In genomic region chr10:74825371-74826141, GRCh38 we compare ENCODE assay signal across 8 cellular contexts. TPM values are rescaled to one million over a fixed set of nuclear protein-coding genes. Genes with fewer than 3 reads are reported as not detected.
A peak's percentile ranks its signal among the peaks of the same experiment; 100 is the strongest.
DNase-seq lines count a peak whose midpoint lies in the region; ATAC-seq and TF ChIP-seq lines count a peak whose summit lies in the region.

No MANE protein-coding gene starts in this region.

- H3K9me3 ChIP-seq in BLaER1 (no peaks in the 10 kb centered on the region), neural cell (ENCODE audit: low read length) (no peaks in the 10 kb centered on the region), upper lobe of right lung (no peaks in the 10 kb centered on the region)

- peak; percentile 55 for TF ChIP-seq RAD21 in neural cell (conservative IDR thresholded peaks at IDR 0.05)

- no peaks in the 10 kb centered on the region for H3K27me3 Mint-ChIP-seq in activated T-cell treated with anti-CD3 and anti-CD28 coated beads, Interleukin-2, amount 50 U/mL, for 72 hours (ENCODE audit: low read depth)

- H3K36me3 ChIP-seq in BLaER1: peaks cover 5% of the 10 kb centered on the region; the same call in 1 of the 2 replicates
- H3K36me3 ChIP-seq in neural cell (ENCODE audit: insufficient read depth, low read length): no peaks in the 10 kb centered on the region
- no peaks in the 10 kb centered on the region for H3K36me3 ChIP-seq in upper lobe of right lung

- DNase-seq in NCI-H1092 (lab: John Stamatoyannopoulos, UW): peak; percentile 20
- peak; percentile 66 to 69 for DNase-seq in activated T-cell treated with anti-CD3 and anti-CD28 coated beads, Interleukin-2, amount 50 U/mL, for 72 hours
- DNase-seq in fibroblast of mammary gland (ENCODE audit: low read depth): no peak
- no peak for DNase-seq in upper lobe of right lung
- DNase-seq in NCI-H1048 (lab: John Stamatoyannopoulos, UW): no peak

- TF ChIP-seq CTCF in fibroblast of mammary gland (conservative IDR thresholded peaks at IDR 0.05; ENCODE audit: control insufficient read depth, insufficient read depth, low read depth, low read length) (no peak), neural cell (IDR thresholded peaks at IDR 0.05; ENCODE audit: poor library complexity, severe bottlenecking) (no peak), upper lobe of right lung (IDR thresholded peaks at IDR 0.05) (no peak)

- H4K20me1 ChIP-seq in BLaER1 (peaks cover 14% of the 10 kb centered on the region), neural cell (ENCODE audit: insufficient read depth) (no peaks in the 10 kb centered on the region)

- peaks cover 31% of the 10 kb centered on the region for H3K79me2 ChIP-seq in neural cell (replicated peaks; ENCODE audit: insufficient read depth, low read length)

- no peaks in the 10 kb centered on the region for H3K9me2 ChIP-seq in neural cell (ENCODE audit: insufficient read depth, low read length)

- ATAC-seq in GM19397 (IDR thresholded peaks at IDR 0.05; ENCODE audit: unreplicated experiment): peak; percentile 5
- peak; percentile 1 to 2 for ATAC-seq in activated T-cell treated with anti-CD3 and anti-CD28 coated beads, Interleukin-2, amount 50 U/mL, for 72 hours (replicated peaks in 1 of 2)
- peak; percentile 27 for ATAC-seq in upper lobe of right lung

- peak overlapping the region; percentile 95 for H3K4me2 ChIP-seq in BLaER1
- no peak overlapping the region for H3K4me2 ChIP-seq in neural cell (ENCODE audit: low read length)

- H3K36me3 Mint-ChIP-seq in activated T-cell treated with anti-CD3 and anti-CD28 coated beads, Interleukin-2, amount 50 U/mL, for 72 hours (ENCODE audit: insufficient read depth in 2 of 2): peaks cover 0 to 4% of the 10 kb centered on the region in 2 donors

- H3K27ac Mint-ChIP-seq in activated T-cell treated with anti-CD3 and anti-CD28 coated beads, Interleukin-2, amount 50 U/mL, for 72 hours: peak overlapping the region; percentile 93

- peaks cover 38% of the 10 kb centered on the region for H3K4me1 ChIP-seq in BLaER1
- H3K4me1 ChIP-seq in upper lobe of right lung: peaks cover 47% of the 10 kb centered on the region

- H3K9me3 Mint-ChIP-seq in activated T-cell treated with anti-CD3 and anti-CD28 coated beads, Interleukin-2, amount 50 U/mL, for 72 hours: no peaks in the 10 kb centered on the region

- H3K4me3 ChIP-seq in BLaER1 (peak overlapping the region; percentile 91), fibroblast of mammary gland (ENCODE audit: control insufficient read depth, low read depth, low read length) (peak overlapping the region; percentile 79), neural cell (ENCODE audit: low read length) (peak overlapping the region; percentile 98), upper lobe of right lung (peak overlapping the region; percentile 87)

- peaks cover 54% of the 10 kb centered on the region for H3K4me1 Mint-ChIP-seq in activated T-cell treated with anti-CD3 and anti-CD28 coated beads, Interleukin-2, amount 50 U/mL, for 72 hours (ENCODE audit: low read depth)

- intact Hi-C loops in upper lobe of right lung (cut with DNase I): no loop called here

- peak overlapping the region; percentile 85 for H3K9ac ChIP-seq in BLaER1
- H3K9ac ChIP-seq in neural cell (ENCODE audit: low read length): peak overlapping the region; percentile 96

- H3K27ac ChIP-seq in BLaER1 (peak overlapping the region; percentile 91), neural cell (ENCODE audit: low read length) (peak overlapping the region; percentile 96), upper lobe of right lung (peak overlapping the region; percentile 99)

- H3K4me3 Mint-ChIP-seq in activated T-cell treated with anti-CD3 and anti-CD28 coated beads, Interleukin-2, amount 50 U/mL, for 72 hours: peak overlapping the region; percentile 87 to 99

- no peaks in the 10 kb centered on the region for H3F3A ChIP-seq in neural cell (ENCODE audit: insufficient read depth, low read length, poor library complexity, severe bottlenecking)

- H3K27me3 ChIP-seq in BLaER1 (no peaks in the 10 kb centered on the region), neural cell (ENCODE audit: insufficient read depth, low read depth, low read length) (no peaks in the 10 kb centered on the region), upper lobe of right lung (no peaks in the 10 kb centered on the region)

- H2AFZ ChIP-seq in neural cell (ENCODE audit: low read depth, low read length): peak overlapping the region; percentile 76

- peak; percentile 40 for TF ChIP-seq EP300 in neural cell (conservative IDR thresholded peaks at IDR 0.05; ENCODE audit: poor library complexity, severe bottlenecking)

TF ChIP-seq in neural cell, 6 proteins besides CTCF, POLR2A, EP300 and RAD21:
- TF ChIP-seq EZH2 (IDR thresholded peaks at IDR 0.05; ENCODE audit: borderline replicate concordance, insufficient read depth, low read length, poor library complexity, severe bottlenecking): no peak
- peak; percentile 94 for TF ChIP-seq MXI1 (conservative IDR thresholded peaks at IDR 0.05; ENCODE audit: poor library complexity, severe bottlenecking)
- TF ChIP-seq POLR2AphosphoS5 (IDR thresholded peaks at IDR 0.05): peak; percentile 48
- peak; percentile 40 for TF ChIP-seq TAF1 (IDR thresholded peaks at IDR 0.05; ENCODE audit: low read depth)
- no peak for TF ChIP-seq REST (IDR thresholded peaks at IDR 0.05; ENCODE audit: borderline replicate concordance)
- peak; percentile 51 for TF ChIP-seq SMC3 (conservative IDR thresholded peaks at IDR 0.05; ENCODE audit: poor library complexity)

RNA-seq across cellular contexts. Expression of gene KAT6B, which starts 0.8 kb away (rescaled TPM):
- total RNA-seq in activated T-cell treated with anti-CD3 and anti-CD28 coated beads, Interleukin-2, amount 50 U/mL, for 72 hours: 10 to 100 TPM; 27.9 to 29.8 TPM
- 11.5 and 13.3 TPM in 2 replicates for polyA plus RNA-seq in neural cell
- 183 and 191 TPM in 2 replicates for polyA minus RNA-seq in neural cell
- 45.4 TPM for total RNA-seq in upper lobe of right lung

Comparison
In these comparisons a context has a peak if more than half of its experiments do, and no peak if none do; other contexts are left out.
1. DNase-seq: peak in NCI-H1092 (single experiment) and activated T-cell treated with anti-CD3 and anti-CD28 coated beads, Interleukin-2, amount 50 U/mL, for 72 hours (2 of 2); none in fibroblast of mammary gland (single experiment), upper lobe of right lung (single experiment) and NCI-H1048 (single experiment).
2. Peak in every context shown above with its lines, with median percentiles within 50 percentile points of each other: H3K27ac ChIP-seq, H3K4me3 ChIP-seq and ATAC-seq.